In genomic region chr20:5078399-5078958, GRCh38 we compare ENCODE assay signal across 1 cellular context.
TF ChIP-seq lines count a peak whose summit lies in the region.

No MANE protein-coding gene starts in this region.

TF ChIP-seq in HepG2, 621 proteins besides CTCF, POLR2A, EP300 and RAD21 (continued from another document):
- TF ChIP-seq ZBED4 (CRISPR knock-in tag; IDR thresholded peaks at IDR 0.05; ENCODE audit: borderline replicate concordance) (no peak), CREBL2 (CRISPR knock-in tag; IDR thresholded peaks at IDR 0.05; ENCODE audit: borderline replicate concordance) (no peak), TCF7 (IDR thresholded peaks at IDR 0.05; ENCODE audit: low read depth) (no peak), SETDB1 (CRISPR knock-in tag; IDR thresholded peaks at IDR 0.05; ENCODE audit: borderline replicate concordance) (no peak), MAF1 (CRISPR knock-in tag; IDR thresholded peaks at IDR 0.05; ENCODE audit: borderline replicate concordance) (no peak), ZBTB20 (CRISPR knock-in tag; IDR thresholded peaks at IDR 0.05; ENCODE audit: borderline replicate concordance, low read depth) (no peak), MYPOP (CRISPR knock-in tag; IDR thresholded peaks at IDR 0.05) (no peak), KDM6A (CRISPR knock-in tag; IDR thresholded peaks at IDR 0.05; ENCODE audit: low read depth) (no peak), ZIK1 (CRISPR knock-in tag; IDR thresholded peaks at IDR 0.05; ENCODE audit: borderline replicate concordance, low read depth) (no peak), ZNF800 (CRISPR knock-in tag; IDR thresholded peaks at IDR 0.05) (no peak), SP5 (CRISPR knock-in tag; IDR thresholded peaks at IDR 0.05; ENCODE audit: borderline replicate concordance, low read depth) (no peak), NR0B2 (CRISPR knock-in tag; IDR thresholded peaks at IDR 0.05) (no peak), RELA (CRISPR knock-in tag; IDR thresholded peaks at IDR 0.05) (no peak), FOXK2 (IDR thresholded peaks at IDR 0.05) (no peak), ZBTB26 (CRISPR knock-in tag; IDR thresholded peaks at IDR 0.05; ENCODE audit: borderline replicate concordance) (no peak; the same call in 1 of the 2 replicates), KLF13 (CRISPR knock-in tag; IDR thresholded peaks at IDR 0.05) (no peak), E2F2 (CRISPR knock-in tag; IDR thresholded peaks at IDR 0.05; ENCODE audit: borderline replicate concordance) (no peak), ZNF569 (CRISPR knock-in tag; IDR thresholded peaks at IDR 0.05; ENCODE audit: borderline replicate concordance) (no peak), RFX5 (IDR thresholded peaks at IDR 0.05; ENCODE audit: low read depth, low read length) (no peak), ZNF576 (CRISPR knock-in tag; IDR thresholded peaks at IDR 0.05) (no peak), ZNF136 (CRISPR knock-in tag; IDR thresholded peaks at IDR 0.05; ENCODE audit: low read depth) (no peak), ZNF296 (CRISPR knock-in tag; conservative IDR thresholded peaks at IDR 0.05) (no peak), KDM2A (CRISPR knock-in tag; IDR thresholded peaks at IDR 0.05; ENCODE audit: borderline replicate concordance, low read depth) (no peak), BORCS8-MEF2B (CRISPR knock-in tag; IDR thresholded peaks at IDR 0.05) (no peak)
